ENCODE assay signal across 8 cellular contexts in the genomic region with DNA sequence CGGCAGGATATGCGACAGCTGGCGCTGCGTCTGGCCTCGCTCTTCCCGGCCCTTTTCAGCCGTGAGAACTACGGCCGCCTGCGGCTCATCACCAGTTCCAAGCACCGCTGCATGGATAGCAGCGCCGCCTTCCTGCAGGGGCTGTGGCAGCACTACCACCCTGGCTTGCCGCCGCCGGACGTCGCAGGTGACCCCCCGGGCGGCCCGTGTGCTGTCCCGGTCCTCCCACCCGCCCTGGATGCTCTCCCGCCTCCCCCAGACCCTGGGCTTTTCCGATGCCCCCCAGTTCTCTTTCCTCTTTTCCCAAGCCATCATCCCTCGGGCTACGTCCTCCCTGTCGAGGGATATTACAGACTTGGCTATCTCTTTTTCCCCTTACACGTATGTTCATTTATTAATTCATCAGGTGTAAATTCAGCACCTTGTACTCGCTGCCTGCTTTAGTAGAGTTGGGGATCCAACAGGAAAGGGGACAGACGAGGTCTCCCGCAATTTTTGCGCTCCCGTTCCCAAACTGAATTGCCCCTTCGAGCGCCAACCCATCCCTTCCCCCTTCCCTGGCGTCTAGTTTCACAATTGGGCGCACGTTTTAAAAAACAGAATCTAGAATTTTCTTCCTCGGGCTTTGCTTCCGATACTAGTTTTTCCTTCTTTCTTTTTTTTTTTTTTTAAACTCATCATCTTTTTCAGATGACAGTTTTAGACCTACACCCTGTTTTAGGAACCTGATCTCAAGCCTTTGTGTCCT. TPM values are rescaled to one million over a fixed set of nuclear protein-coding genes. Genes with fewer than 3 reads are reported as not detected.
DNase-seq lines count a peak whose midpoint lies in the region; TF ChIP-seq lines count a peak whose summit lies in the region.

No MANE protein-coding gene starts in this region.

- DNase-seq in DMS53 treated with DMSO at 0.1 percent for 48 hours (lab: John Stamatoyannopoulos, UW; ENCODE audit: unreplicated experiment) (peak; percentile 55), GM20000 (ENCODE audit: low spot score) (peak; percentile 72), HK-2 (ENCODE audit: unreplicated experiment) (peak; percentile 76), SJCRH30 (peak; percentile 55 to 63), adipocyte (ENCODE audit: low read depth) (peak; percentile 84), left ventricle myocardium inferior (peak; percentile 53), prostate gland (ENCODE audit: low spot score) (peak; percentile 33), middle frontal gyrus (ENCODE audit: extremely low spot score, low spot score) (no peak)

- 0 out of 2 replicates have a peak, but pooled peaks cover 2% of the 10 kb centered on the region for H3K36me3 ChIP-seq in SJCRH30
- H3K36me3 ChIP-seq in adipocyte (ENCODE audit: control insufficient read depth, insufficient read depth, low read length, severe bottlenecking): peaks cover 5% of the 10 kb centered on the region
- H3K36me3 ChIP-seq in left ventricle myocardium inferior: peaks cover 23% of the 10 kb centered on the region
- H3K36me3 ChIP-seq in prostate gland: no peaks in the 10 kb centered on the region

- 2% methylated on average over 40 of the region's 41 CpGs for WGBS in prostate gland

- intact Hi-C loops in left ventricle myocardium inferior (cut with micrococcal nuclease): no loop called here
- intact Hi-C loops in prostate gland (cut with DNase I): no loop called here

- peak overlapping the region; percentile 56 for H3K27ac ChIP-seq in SJCRH30
- peak overlapping the region; percentile 90 for H3K27ac ChIP-seq in left ventricle myocardium inferior (replicated peaks)
- peak overlapping the region; percentile 61 to 75 for H3K27ac ChIP-seq in prostate gland

- TF ChIP-seq CTCF in GM20000 (IDR thresholded peaks at IDR 0.05; ENCODE audit: extremely low read depth, missing control alignments): peak; percentile 63
- peak; percentile 68 for TF ChIP-seq CTCF in left ventricle myocardium inferior (IDR thresholded peaks at IDR 0.05; ENCODE audit: borderline replicate concordance)
- TF ChIP-seq CTCF in prostate gland (IDR thresholded peaks at IDR 0.05): peak; percentile 9 to 58 (median 36)

- no peaks in the 10 kb centered on the region for H3K27me3 ChIP-seq in SJCRH30
- H3K27me3 ChIP-seq in adipocyte (replicated peaks; ENCODE audit: control insufficient read depth, insufficient read depth, low read length): no peaks in the 10 kb centered on the region
- H3K27me3 ChIP-seq in left ventricle myocardium inferior (ENCODE audit: low read depth): no peaks in the 10 kb centered on the region
- no peaks in the 10 kb centered on the region for H3K27me3 ChIP-seq in prostate gland (replicated peaks; ENCODE audit: insufficient read depth)

- no peak for TF ChIP-seq POLR2A in prostate gland (IDR thresholded peaks at IDR 0.05)

- no peaks in the 10 kb centered on the region for H3K9me3 ChIP-seq in SJCRH30 (replicated peaks)
- H3K9me3 ChIP-seq in adipocyte (ENCODE audit: control insufficient read depth, low read length): no peaks in the 10 kb centered on the region
- H3K9me3 ChIP-seq in left ventricle myocardium inferior (replicated peaks): no peaks in the 10 kb centered on the region
- H3K9me3 ChIP-seq in prostate gland: no peaks in the 10 kb centered on the region

- peak overlapping the region; percentile 94 for H3K9ac ChIP-seq in adipocyte (ENCODE audit: low read length)

- H3K4me3 ChIP-seq in SJCRH30: peak overlapping the region; percentile 80
- peak overlapping the region; percentile 98 for H3K4me3 ChIP-seq in adipocyte (ENCODE audit: low read length)
- peak overlapping the region; percentile 93 for H3K4me3 ChIP-seq in left ventricle myocardium inferior
- peak overlapping the region; percentile 77 to 82 for H3K4me3 ChIP-seq in prostate gland

- H3K4me1 ChIP-seq in SJCRH30 (peaks cover 6% of the 10 kb centered on the region; the same call in 1 of the 2 replicates), adipocyte (ENCODE audit: control insufficient read depth, insufficient read depth, low read length) (peaks cover 21% of the 10 kb centered on the region), left ventricle myocardium inferior (peaks cover 44% of the 10 kb centered on the region), prostate gland (replicated peaks) (no peaks in the 10 kb centered on the region)

RNA-seq across cellular contexts. Expression of a gene that starts 0.8 kb away (rescaled TPM):
- total RNA-seq in SJCRH30 (2014; rRNA removed; shearing (Covaris generic)): 18.5 and 19.3 TPM in 2 replicates
- 5.4 TPM for total RNA-seq in left ventricle myocardium inferior
- 10 to 100 TPM; 26.6 to 29.3 TPM for total RNA-seq in prostate gland
